Comparison of ENCODE assay signal across 20 cellular contexts in the genomic region with DNA sequence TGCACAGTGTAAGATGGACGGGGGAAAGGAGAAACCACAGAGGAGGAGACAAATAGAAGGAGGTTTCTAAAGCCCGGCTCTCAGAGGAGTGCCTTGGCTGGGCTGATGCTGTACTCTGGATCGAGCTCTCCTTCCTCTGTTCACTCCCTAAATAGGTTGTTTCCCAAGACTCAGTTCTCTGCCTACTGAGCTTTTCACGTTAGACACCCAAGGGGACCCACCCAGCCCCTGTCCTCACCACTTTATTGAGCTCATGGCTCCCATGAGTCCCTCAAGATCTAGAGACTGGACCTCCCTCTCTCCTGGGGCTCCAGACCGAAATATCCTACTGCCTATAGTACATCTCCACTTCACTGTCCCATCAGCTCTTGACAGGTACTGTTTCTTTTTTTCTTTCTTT.
"Had no signal": no experiment of that assay in that cellular context is flagged by ENCODE, and none has a peak within 500 bp of the region (broad histone marks: within the 10 kb centered on the region; RNA-seq: fewer than 3 reads in every experiment).

No MANE protein-coding gene starts in this region.

- H3K4me3 Mint-ChIP-seq: activated CD8-positive, alpha-beta memory T cell treated with anti-CD3 and anti-CD28 coated beads, Interleukin-2, amount 10 ng/mL, durations not matched to agents 7 days and 5 days; activated naive CD4-positive, alpha-beta T cell treated with anti-CD3 and anti-CD28 coated beads, Interleukin-2, amount 10 ng/mL, durations not matched to agents 7 days and 5 days; immature natural killer cell; natural killer cell; T-helper 1 cell treated with Interleukin-12 subunit alpha and Interleukin-12 subunit beta and Interleukin-4 antibody, amounts not matched to agents 30 μg/mL and 1 μg/mL, for 36 hours had no signal

- H3K27me3 ChIP-seq: adrenal gland, ovary, right lobe of liver, tibial nerve had no signal

- H3K27ac Mint-ChIP-seq: activated CD8-positive, alpha-beta memory T cell treated with anti-CD3 and anti-CD28 coated beads, Interleukin-2, amount 10 ng/mL, durations not matched to agents 7 days and 5 days; activated naive CD4-positive, alpha-beta T cell treated with anti-CD3 and anti-CD28 coated beads, Interleukin-2, amount 10 ng/mL, durations not matched to agents 7 days and 5 days; T-helper 1 cell treated with Interleukin-12 subunit alpha and Interleukin-12 subunit beta and Interleukin-4 antibody, amounts not matched to agents 30 μg/mL and 1 μg/mL, for 36 hours had no signal

- H3K27me3 Mint-ChIP-seq: activated CD8-positive, alpha-beta memory T cell treated with anti-CD3 and anti-CD28 coated beads, Interleukin-2, amount 10 ng/mL, durations not matched to agents 7 days and 5 days; activated naive CD4-positive, alpha-beta T cell treated with anti-CD3 and anti-CD28 coated beads, Interleukin-2, amount 10 ng/mL, durations not matched to agents 7 days and 5 days had no signal

- H3K9me3 ChIP-seq: adrenal gland, mucosa of descending colon, ovary, psoas muscle, right lobe of liver, tibial nerve had no signal

- H3K9me3 Mint-ChIP-seq: activated naive CD4-positive, alpha-beta T cell treated with anti-CD3 and anti-CD28 coated beads, Interleukin-2, amount 10 ng/mL, durations not matched to agents 7 days and 5 days; immature natural killer cell; natural killer cell; T-helper 1 cell treated with Interleukin-12 subunit alpha and Interleukin-12 subunit beta and Interleukin-4 antibody, amounts not matched to agents 30 μg/mL and 1 μg/mL, for 36 hours had no signal

- DNase-seq: activated CD4-positive, alpha-beta T cell treated with anti-CD3 and anti-CD28 coated beads for 1 hour; activated CD4-positive, alpha-beta T cell treated with anti-CD3 and anti-CD28 coated beads, Interleukin-2, amount 50 U/mL, for 4 hours; activated CD8-positive, alpha-beta memory T cell treated with anti-CD3 and anti-CD28 coated beads, Interleukin-2, amount 10 ng/mL, durations not matched to agents 7 days and 5 days; activated naive CD4-positive, alpha-beta T cell treated with anti-CD3 and anti-CD28 coated beads, Interleukin-2, amount 10 ng/mL, durations not matched to agents 7 days and 5 days; adrenal gland; dermis blood vessel endothelial cell; effector memory CD4-positive, alpha-beta T cell; immature natural killer cell; mesenchymal stem cell; mucosa of descending colon; natural killer cell; ovary; right lobe of liver; small intestine; stimulated activated CD4-positive, alpha-beta T cell treated with anti-CD3 and anti-CD28 coated beads, Interleukin-15, amount 100 ng/mL, for 24 hours; stimulated activated CD4-positive, alpha-beta T cell treated with anti-CD3 and anti-CD28 coated beads, Interleukin-4, amount 100 ng/mL, for 1 hour; WERI-Rb-1 had no signal

- H3K4me1 ChIP-seq: adrenal gland, psoas muscle, tibial nerve had no signal

- H3K4me3 ChIP-seq: adrenal gland, mucosa of descending colon, ovary, psoas muscle, right lobe of liver, tibial nerve had no signal

- H3K36me3 ChIP-seq: ovary had no signal

- ATAC-seq: activated CD8-positive, alpha-beta memory T cell treated with anti-CD3 and anti-CD28 coated beads, Interleukin-2, amount 10 ng/mL, durations not matched to agents 7 days and 5 days; mucosa of descending colon; natural killer cell; psoas muscle; right lobe of liver had no signal

- H3K27ac ChIP-seq: adrenal gland, ovary, psoas muscle, right lobe of liver, tibial nerve, WERI-Rb-1 had no signal
